Comparison of ENCODE assay signal across 14 cellular contexts in genomic region chr9:95103385-95104087, GRCh38.
A peak's percentile ranks its signal among the peaks of the same experiment; 100 is the strongest.
DNase-seq lines count a peak whose midpoint lies in the region; ATAC-seq, FAIRE-seq and TF ChIP-seq lines count a peak whose summit lies in the region.
"Had no signal": no experiment of that assay in that cellular context is flagged by ENCODE, and none has a peak within 500 bp of the region (broad histone marks: within the 10 kb centered on the region; RNA-seq: fewer than 3 reads in every experiment).

No MANE protein-coding gene starts in this region.

- H3K4me3 ChIP-seq in AG04450 (ENCODE audit: low read depth, low read length) (no peak overlapping the region), RWPE2 (ENCODE audit: severe bottlenecking) (no peak overlapping the region), esophagus muscularis mucosa (no peak overlapping the region), neural progenitor cell (no peak overlapping the region)

- H2AFZ ChIP-seq in neural progenitor cell (replicated peaks): no peak overlapping the region

- DNase-seq in AG04450 (ENCODE audit: low read depth, low spot score) (no peak), RWPE2 (ENCODE audit: low spot score) (no peak), esophagus muscularis mucosa (ENCODE audit: extremely low spot score) (no peak), neural progenitor cell (ENCODE audit: low spot score) (no peak), GM12892 (ENCODE audit: insufficient read length) (no peak), H54 (ENCODE audit: insufficient read length, low spot score) (no peak), GM10248 (ENCODE audit: extremely low spot score) (no peak)
- no peak for DNase-seq in activated T-helper 2 cell treated with anti-CD3 and anti-CD28 coated beads, Interferon-gamma antibody, Interleukin-2, Interleukin-4, amounts not matched to agents 10 μg/mL and 5 μg/mL and 100 μg/mL, durations not matched to agents 14 hours and 24 hours and 36 hours (ENCODE audit: low spot score)
- DNase-seq: activated CD4-positive, alpha-beta T cell treated with anti-CD3 and anti-CD28 coated beads for 1 hour; foreskin melanocyte; NCI-H1417; stimulated activated CD4-positive, alpha-beta T cell treated with anti-CD3 and anti-CD28 coated beads, Interleukin-2, amount 100 ng/mL, for 24 hours had no signal

- no peak overlapping the region for H3K4me3 Mint-ChIP-seq in neural progenitor cell
- no peak overlapping the region for H3K4me3 Mint-ChIP-seq in activated T-helper 2 cell treated with anti-CD3 and anti-CD28 coated beads, Interferon-gamma antibody, Interleukin-2, Interleukin-4, amounts not matched to agents 10 μg/mL and 5 μg/mL and 100 μg/mL, durations not matched to agents 14 hours and 24 hours and 36 hours (ENCODE audit: low read depth)
- H3K4me3 Mint-ChIP-seq: activated naive CD8-positive, alpha-beta T cell had no signal

- no peaks in the 10 kb centered on the region for H4K20me1 ChIP-seq in neural progenitor cell (ENCODE audit: low read depth)

- no peaks in the 10 kb centered on the region for H3K79me2 ChIP-seq in neural progenitor cell (ENCODE audit: low read depth)

- CTCF ChIA-PET in AG04450 (lab: Charles Lee) (no interaction called here), GM10248 (lab: Yijun Ruan, JAX) (no interaction called here)

- H3K9me3 ChIP-seq in AG04450 (ENCODE audit: control insufficient read depth, insufficient read depth, low read length) (no peaks in the 10 kb centered on the region; the same call in 1 of the 2 replicates), RWPE2 (ENCODE audit: severe bottlenecking) (no peaks in the 10 kb centered on the region), esophagus muscularis mucosa (no peaks in the 10 kb centered on the region), neural progenitor cell (ENCODE audit: low read depth) (no peaks in the 10 kb centered on the region)

- H3K36me3 ChIP-seq in RWPE2 (ENCODE audit: low read depth): peaks cover 34% of the 10 kb centered on the region
- H3K36me3 ChIP-seq in esophagus muscularis mucosa: peaks cover 0 to 57% (median 26%) of the 10 kb centered on the region in 4 donors
- H3K36me3 ChIP-seq in neural progenitor cell: no peaks in the 10 kb centered on the region

- no peak for TF ChIP-seq EP300 in esophagus muscularis mucosa (IDR thresholded peaks at IDR 0.05)

- H3K27me3 Mint-ChIP-seq in neural progenitor cell (ENCODE audit: insufficient read depth, low read depth): peaks cover 4% of the 10 kb centered on the region
- no peaks in the 10 kb centered on the region for H3K27me3 Mint-ChIP-seq in activated T-helper 2 cell treated with anti-CD3 and anti-CD28 coated beads, Interferon-gamma antibody, Interleukin-2, Interleukin-4, amounts not matched to agents 10 μg/mL and 5 μg/mL and 100 μg/mL, durations not matched to agents 14 hours and 24 hours and 36 hours (ENCODE audit: low read depth)
- H3K27me3 Mint-ChIP-seq: activated naive CD8-positive, alpha-beta T cell had no signal

- H3K4me2 ChIP-seq in neural progenitor cell: no peak overlapping the region

- TF ChIP-seq CTCF in AG04450 (IDR thresholded peaks at IDR 0.05; ENCODE audit: low read depth, low read length) (0 out of 2 replicates have a peak, but pooled peaks have one; percentile 6), RWPE2 (IDR thresholded peaks at IDR 0.05; ENCODE audit: poor library complexity, severe bottlenecking) (no peak), esophagus muscularis mucosa (IDR thresholded peaks at IDR 0.05) (peak in 1 of 3 experiments; percentile 23), neural progenitor cell (IDR thresholded peaks at IDR 0.05) (peak; percentile 26), GM10248 (IDR thresholded peaks at IDR 0.05; ENCODE audit: control extremely low read depth, extremely low read depth, low read depth, missing control alignments) (no peak)

- peaks cover 62% of the 10 kb centered on the region for H3K4me1 ChIP-seq in RWPE2 (ENCODE audit: insufficient read depth, poor library complexity, severe bottlenecking)
- peaks cover 79 to 99% (median 94%) of the 10 kb centered on the region in 4 donors for H3K4me1 ChIP-seq in esophagus muscularis mucosa
- peaks cover 5% of the 10 kb centered on the region for H3K4me1 ChIP-seq in neural progenitor cell

- no peak overlapping the region for H3K27ac Mint-ChIP-seq in neural progenitor cell
- no peak overlapping the region for H3K27ac Mint-ChIP-seq in activated T-helper 2 cell treated with anti-CD3 and anti-CD28 coated beads, Interferon-gamma antibody, Interleukin-2, Interleukin-4, amounts not matched to agents 10 μg/mL and 5 μg/mL and 100 μg/mL, durations not matched to agents 14 hours and 24 hours and 36 hours
- H3K27ac Mint-ChIP-seq: activated naive CD8-positive, alpha-beta T cell had no signal

- TF ChIP-seq POLR2A in esophagus muscularis mucosa (IDR thresholded peaks at IDR 0.05; ENCODE audit: low read depth) (no peak), GM12892 (IDR thresholded peaks at IDR 0.05; ENCODE audit: low read depth, low read length) (no peak), H54 (IDR thresholded peaks at IDR 0.05; ENCODE audit: low read depth, low read length) (no peak)

- H3K9ac ChIP-seq in neural progenitor cell: no peak overlapping the region

- no peak for ATAC-seq in RWPE2 (ENCODE audit: low read depth)

- POLR2A ChIA-PET in AG04450 (lab: Yijun Ruan, JAX): no interaction called here
- POLR2A ChIA-PET in GM10248 (lab: Yijun Ruan, JAX): no interaction called here

- no peaks in the 10 kb centered on the region for H3K27me3 ChIP-seq in AG04450 (ENCODE audit: control insufficient read depth, insufficient read depth, low read length)
- no peaks in the 10 kb centered on the region for H3K27me3 ChIP-seq in RWPE2 (ENCODE audit: insufficient read depth, poor library complexity, severe bottlenecking)
- no peaks in the 10 kb centered on the region for H3K27me3 ChIP-seq in esophagus muscularis mucosa
- no peaks in the 10 kb centered on the region for H3K27me3 ChIP-seq in neural progenitor cell

- WGBS in esophagus muscularis mucosa: 77% methylated on average over 6 of the region's 19 CpGs

- no peaks in the 10 kb centered on the region for H3F3A ChIP-seq in neural progenitor cell (ENCODE audit: low read depth)

- FAIRE-seq in GM12892 (lab: Jason Lieb, UNC) (no peak), H54 (lab: Jason Lieb, UNC) (no peak)
- FAIRE-seq: RCC 7860 had no signal

- no peaks in the 10 kb centered on the region for H3K9me3 Mint-ChIP-seq in neural progenitor cell
- H3K9me3 Mint-ChIP-seq in activated T-helper 2 cell treated with anti-CD3 and anti-CD28 coated beads, Interferon-gamma antibody, Interleukin-2, Interleukin-4, amounts not matched to agents 10 μg/mL and 5 μg/mL and 100 μg/mL, durations not matched to agents 14 hours and 24 hours and 36 hours: no peaks in the 10 kb centered on the region

- H3K4me1 Mint-ChIP-seq in neural progenitor cell: peaks cover 36% of the 10 kb centered on the region
- no peaks in the 10 kb centered on the region for H3K4me1 Mint-ChIP-seq in activated T-helper 2 cell treated with anti-CD3 and anti-CD28 coated beads, Interferon-gamma antibody, Interleukin-2, Interleukin-4, amounts not matched to agents 10 μg/mL and 5 μg/mL and 100 μg/mL, durations not matched to agents 14 hours and 24 hours and 36 hours (ENCODE audit: low read depth)

- H3K27ac ChIP-seq in AG04450 (ENCODE audit: low read depth, low read length) (no peak overlapping the region), RWPE2 (ENCODE audit: poor library complexity, severe bottlenecking) (peak overlapping the region; percentile 95), esophagus muscularis mucosa (replicated peaks in 1 of 4) (peak overlapping the region; percentile 69 to 75 (median 74)), neural progenitor cell (no peak overlapping the region)

- peaks cover 20% of the 10 kb centered on the region for H3K36me3 Mint-ChIP-seq in neural progenitor cell
- H3K36me3 Mint-ChIP-seq in activated T-helper 2 cell treated with anti-CD3 and anti-CD28 coated beads, Interferon-gamma antibody, Interleukin-2, Interleukin-4, amounts not matched to agents 10 μg/mL and 5 μg/mL and 100 μg/mL, durations not matched to agents 14 hours and 24 hours and 36 hours (ENCODE audit: low read depth): peaks cover 4% of the 10 kb centered on the region

- intact Hi-C loops in esophagus muscularis mucosa (cut with DNase I): no loop called here
- intact Hi-C loops in activated T-helper 2 cell treated with anti-CD3 and anti-CD28 coated beads, Interferon-gamma antibody, Interleukin-2, Interleukin-4, amounts not matched to agents 10 μg/mL and 5 μg/mL and 100 μg/mL, durations not matched to agents 14 hours and 24 hours and 36 hours (cut with micrococcal nuclease): no loop called here

Comparison
In these comparisons a context has a peak if more than half of its experiments do, and no peak if none do; other contexts are left out.
1. H3K27ac ChIP-seq: peak in RWPE2 (single experiment) and esophagus muscularis mucosa (4 of 4); none in AG04450 (single experiment) and neural progenitor cell (single experiment).
2. CTCF ChIP-seq: peak in AG04450 (single experiment) and neural progenitor cell (single experiment); none in RWPE2 (single experiment) and GM10248 (single experiment).